Comparison of ENCODE assay signal across 13 cellular contexts in the genomic region with DNA sequence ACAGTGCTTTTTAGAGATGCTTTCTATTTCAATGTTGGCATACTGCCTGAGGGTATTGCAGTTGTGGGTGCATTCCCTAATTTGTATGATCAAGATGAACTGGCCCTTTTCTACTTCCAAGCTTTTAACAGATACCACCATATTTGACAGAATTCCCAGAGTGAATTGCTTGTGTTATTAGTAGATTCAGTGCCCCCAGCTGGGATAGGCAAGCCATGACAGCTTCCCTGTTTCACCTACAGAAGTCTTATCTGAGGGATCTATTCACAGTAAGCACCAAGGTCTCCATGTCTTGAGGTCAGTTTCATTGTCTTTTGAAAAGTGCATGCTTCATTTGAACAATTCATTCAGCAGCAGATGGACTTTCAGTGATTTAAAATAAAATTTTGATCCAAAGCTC.
A peak's percentile ranks its signal among the peaks of the same experiment; 100 is the strongest.
DNase-seq lines count a peak whose midpoint lies in the region; ATAC-seq, FAIRE-seq and TF ChIP-seq lines count a peak whose summit lies in the region.
"Had no signal": no experiment of that assay in that cellular context is flagged by ENCODE, and none has a peak within 500 bp of the region (broad histone marks: within the 10 kb centered on the region; RNA-seq: fewer than 3 reads in every experiment).

No MANE protein-coding gene starts in this region.

- H3K9me3 Mint-ChIP-seq in GM23338 (no peaks in the 10 kb centered on the region), WTC11 (no peaks in the 10 kb centered on the region)
- H3K9me3 Mint-ChIP-seq: T-helper 1 cell treated with Interleukin-12 subunit alpha and Interleukin-12 subunit beta and Interleukin-4 antibody, amounts not matched to agents 30 μg/mL and 1 μg/mL, for 36 hours had no signal

- H3K36me3 Mint-ChIP-seq in GM23338 (ENCODE audit: low read depth) (peaks cover 22% of the 10 kb centered on the region; the same call in 2 of the 3 replicates), WTC11 (peaks cover 34% of the 10 kb centered on the region)

- no peak for FAIRE-seq in H54 (lab: Jason Lieb, UNC)

- POLR2A ChIA-PET in A673 (lab: Charles Lee; ENCODE audit: low non-redundant PET) (no interaction called here), WTC11 (lab: Charles Lee) (interaction anchor here (0.6 kb wide), 1 partner anchor 166 kb away, joined by 4 read pairs; no protein-coding TSS in a partner anchor)

- CTCF ChIA-PET in A673 (lab: Charles Lee) = no interaction called here
- CTCF ChIA-PET in WTC11 (lab: Charles Lee) = interaction anchor here (0.7 to 0.9 kb wide), 2 partner anchors 14 to 69 kb away, joined by 3 to 5 read pairs; no protein-coding TSS in a partner anchor

- no TSS peak for BruUV-seq in A673 (replicated peaks; lab: Mats Ljungman, UMichigan)

- H3K27ac ChIP-seq in A673 (ENCODE audit: low read depth, low read length, poor library complexity, severe bottlenecking) = no peak overlapping the region
- no peak overlapping the region for H3K27ac ChIP-seq in GM23338 (ENCODE audit: low read depth)
- H3K27ac ChIP-seq in right atrium auricular region = no peak overlapping the region

- H3F3A ChIP-seq in GM23338 (replicated peaks; ENCODE audit: low read depth) = no peaks in the 10 kb centered on the region

- H3K27me3 Mint-ChIP-seq in GM23338 (ENCODE audit: insufficient read depth, low read depth, poor library complexity) = no peaks in the 10 kb centered on the region
- H3K27me3 Mint-ChIP-seq in WTC11 (ENCODE audit: low read depth) = no peaks in the 10 kb centered on the region

- H2AFZ ChIP-seq in GM23338 = no peak overlapping the region

- H3K9me2 ChIP-seq in GM23338 (ENCODE audit: insufficient read depth) = no peaks in the 10 kb centered on the region

- peak; percentile 44; the same call in 2 of the 3 replicates for ATAC-seq in GM23338
- ATAC-seq in WTC11 = peak; percentile 44; the same call in 1 of the 2 replicates

- H3K9me3 ChIP-seq in A673 (ENCODE audit: low read depth, low read length, poor library complexity, severe bottlenecking) = no peaks in the 10 kb centered on the region
- H3K9me3 ChIP-seq in right atrium auricular region = no peaks in the 10 kb centered on the region

- no peak overlapping the region for H3K4me3 Mint-ChIP-seq in GM23338
- no peak overlapping the region for H3K4me3 Mint-ChIP-seq in WTC11
- H3K4me3 Mint-ChIP-seq: T-helper 1 cell treated with Interleukin-12 subunit alpha and Interleukin-12 subunit beta and Interleukin-4 antibody, amounts not matched to agents 30 μg/mL and 1 μg/mL, for 36 hours had no signal

- intact Hi-C loops in A673 (cut with micrococcal nuclease; ENCODE audit: unreplicated experiment) = no loop called here

- no peak for TF ChIP-seq POLR2A in H54 (IDR thresholded peaks at IDR 0.05; ENCODE audit: low read depth, low read length)

- H3K27me3 ChIP-seq in A673 (replicated peaks; ENCODE audit: insufficient read depth, low read depth, low read length, poor library complexity) = no peaks in the 10 kb centered on the region
- H3K27me3 ChIP-seq in GM23338 (ENCODE audit: insufficient read depth) = no peaks in the 10 kb centered on the region
- no peaks in the 10 kb centered on the region for H3K27me3 ChIP-seq in right atrium auricular region

- no peak overlapping the region for H3K4me2 ChIP-seq in GM23338

- no peaks in the 10 kb centered on the region for H3K79me2 ChIP-seq in GM23338 (replicated peaks; ENCODE audit: insufficient read depth)

- H4K20me1 ChIP-seq in GM23338 (replicated peaks; ENCODE audit: insufficient read depth) = no peaks in the 10 kb centered on the region; the same call in 1 of the 2 replicates

- H3K4me3 ChIP-seq in A673 (ENCODE audit: low read depth, low read length, poor library complexity, severe bottlenecking) (no peak overlapping the region), GM23338 (no peak overlapping the region), right atrium auricular region (no peak overlapping the region)

- no peaks in the 10 kb centered on the region; the same call in 2 of the 3 replicates for H3K4me1 Mint-ChIP-seq in GM23338
- H3K4me1 Mint-ChIP-seq in WTC11 = no peaks in the 10 kb centered on the region; the same call in 1 of the 2 replicates

- DNase-seq in A673 (ENCODE audit: low spot score) = peak; percentile 24
- DNase-seq in GM23338 (ENCODE audit: low spot score) = peak; percentile 43
- no peak for DNase-seq in WTC11 (ENCODE audit: low spot score)
- peak; percentile 20 for DNase-seq in globus pallidus (ENCODE audit: low spot score)
- no peak for DNase-seq in NCI-H1694 treated with DMSO at 0.1 percent for 48 hours (lab: John Stamatoyannopoulos, UW)
- no peak for DNase-seq in H54 (ENCODE audit: insufficient read length, low spot score)
- DNase-seq in NOMO-1 (lab: John Stamatoyannopoulos, UW; ENCODE audit: unreplicated experiment in 2 of 2) = no peak
- DNase-seq in right atrium auricular region (ENCODE audit: low spot score) = no peak
- DNase-seq: activated T-cell treated with anti-CD3 and anti-CD28 coated beads for 4 hours; effector CD4-positive, alpha-beta T cell; kidney glomerular epithelial cell; NCI-H446 treated with DMSO at 0.1 percent for 48 hours had no signal

- H3K4me1 ChIP-seq in A673 (ENCODE audit: insufficient read depth, low read length, poor library complexity, severe bottlenecking) = no peaks in the 10 kb centered on the region
- no peaks in the 10 kb centered on the region; the same call in 1 of the 2 replicates for H3K4me1 ChIP-seq in GM23338 (ENCODE audit: insufficient read depth)
- H3K4me1 ChIP-seq in right atrium auricular region = peaks cover 0 to 8% of the 10 kb centered on the region in 2 donors

- H3K27ac Mint-ChIP-seq in GM23338 = no peak overlapping the region
- no peak overlapping the region for H3K27ac Mint-ChIP-seq in WTC11
- H3K27ac Mint-ChIP-seq: T-helper 1 cell treated with Interleukin-12 subunit alpha and Interleukin-12 subunit beta and Interleukin-4 antibody, amounts not matched to agents 30 μg/mL and 1 μg/mL, for 36 hours had no signal

- H3K36me3 ChIP-seq in A673 (ENCODE audit: insufficient read depth, low read length, poor library complexity, severe bottlenecking) (peaks cover 39% of the 10 kb centered on the region), GM23338 (ENCODE audit: insufficient read depth) (peaks cover 26% of the 10 kb centered on the region), right atrium auricular region (peaks cover 53% of the 10 kb centered on the region)

- TF ChIP-seq CTCF in A673 (conservative IDR thresholded peaks at IDR 0.05; ENCODE audit: low read depth, low read length) (peak; percentile 43), GM23338 (conservative IDR thresholded peaks at IDR 0.05; ENCODE audit: low read depth in 2 of 2) (peak; percentile 46 to 47), WTC11 (IDR thresholded peaks at IDR 0.05) (no peak), right atrium auricular region (IDR thresholded peaks at IDR 0.05) (no peak)

TF ChIP-seq in GM23338, 12 proteins besides CTCF, POLR2A, EP300 and RAD21 (continues in another document):
- TF ChIP-seq, protein P1, sequence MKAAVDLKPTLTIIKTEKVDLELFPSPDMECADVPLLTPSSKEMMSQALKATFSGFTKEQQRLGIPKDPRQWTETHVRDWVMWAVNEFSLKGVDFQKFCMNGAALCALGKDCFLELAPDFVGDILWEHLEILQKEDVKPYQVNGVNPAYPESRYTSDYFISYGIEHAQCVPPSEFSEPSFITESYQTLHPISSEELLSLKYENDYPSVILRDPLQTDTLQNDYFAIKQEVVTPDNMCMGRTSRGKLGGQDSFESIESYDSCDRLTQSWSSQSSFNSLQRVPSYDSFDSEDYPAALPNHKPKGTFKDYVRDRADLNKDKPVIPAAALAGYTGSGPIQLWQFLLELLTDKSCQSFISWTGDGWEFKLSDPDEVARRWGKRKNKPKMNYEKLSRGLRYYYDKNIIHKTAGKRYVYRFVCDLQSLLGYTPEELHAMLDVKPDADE (IDR thresholded peaks at IDR 0.05) = no peak
- TF ChIP-seq JUNB (IDR thresholded peaks at IDR 0.05; ENCODE audit: unreplicated experiment) (no peak), CREB1 (CRISPR knock-in tag; IDR thresholded peaks at IDR 0.05; ENCODE audit: low read depth) (no peak), ZNF114 (CRISPR knock-in tag; IDR thresholded peaks at IDR 0.05) (no peak)

TF ChIP-seq in WTC11, 78 proteins besides CTCF, POLR2A, EP300 and RAD21:
- TF ChIP-seq, protein P2, sequence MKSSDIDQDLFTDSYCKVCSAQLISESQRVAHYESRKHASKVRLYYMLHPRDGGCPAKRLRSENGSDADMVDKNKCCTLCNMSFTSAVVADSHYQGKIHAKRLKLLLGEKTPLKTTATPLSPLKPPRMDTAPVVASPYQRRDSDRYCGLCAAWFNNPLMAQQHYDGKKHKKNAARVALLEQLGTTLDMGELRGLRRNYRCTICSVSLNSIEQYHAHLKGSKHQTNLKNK (CRISPR knock-in tag; IDR thresholded peaks at IDR 0.05) = no peak
- TF ChIP-seq TP53 (CRISPR knock-in tag; IDR thresholded peaks at IDR 0.05) (no peak), RORB (CRISPR knock-in tag; IDR thresholded peaks at IDR 0.05) (no peak), ZNF232 (CRISPR knock-in tag; IDR thresholded peaks at IDR 0.05) (no peak), HMGA2 (CRISPR knock-in tag; IDR thresholded peaks at IDR 0.05) (no peak)

Comparison
In these comparisons a context has a peak if more than half of its experiments do, and no peak if none do; other contexts are left out.
1. DNase-seq: peak in A673 (single experiment), GM23338 (single experiment) and globus pallidus (single experiment); none in WTC11 (single experiment), NCI-H1694 treated with DMSO at 0.1 percent for 48 hours (single experiment), H54 (single experiment), NOMO-1 (0 of 2) and right atrium auricular region (single experiment).
2. CTCF ChIP-seq: peak in A673 (single experiment) and GM23338 (2 of 2); none in WTC11 (single experiment) and right atrium auricular region (0 of 2).